Comparison of ENCODE assay signal across 9 cellular contexts in the genomic region with DNA sequence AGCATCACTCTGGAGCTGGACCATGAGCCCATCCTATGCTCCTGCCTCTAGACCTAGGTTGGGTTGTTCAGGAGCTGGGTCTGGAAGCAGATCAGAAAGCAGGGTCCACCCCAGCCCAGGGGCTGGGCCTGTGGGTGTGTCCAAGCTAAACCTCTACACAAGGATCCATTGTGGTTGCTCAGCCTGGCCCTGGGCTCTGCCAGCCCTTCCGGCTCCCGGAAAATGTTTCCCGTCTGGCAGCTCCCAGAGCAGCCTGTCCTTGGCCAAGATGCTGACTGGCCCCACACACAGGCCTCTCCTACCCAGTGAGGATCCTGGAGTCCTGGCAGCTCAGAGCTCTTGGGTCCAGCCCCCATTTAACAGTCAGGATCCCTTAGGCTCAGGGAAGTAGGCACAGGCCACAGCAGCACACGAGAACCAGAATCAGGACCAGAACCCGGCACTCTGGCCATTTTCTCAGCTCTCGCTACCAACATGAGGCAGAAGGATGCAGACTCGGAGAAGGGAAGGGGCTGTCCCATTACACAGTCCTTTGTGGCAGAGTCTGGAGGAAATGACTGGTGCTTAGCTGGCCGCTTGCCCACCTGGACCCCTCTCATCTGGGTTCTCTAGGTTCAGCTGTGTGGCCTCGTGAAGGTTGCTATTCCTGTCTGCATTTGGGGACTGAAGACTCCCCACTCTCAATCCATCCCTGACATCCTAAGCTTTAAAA. TPM values are rescaled to one million over a fixed set of nuclear protein-coding genes. Genes with fewer than 3 reads are reported as not detected.
DNase-seq lines count a peak whose midpoint lies in the region; ATAC-seq and TF ChIP-seq lines count a peak whose summit lies in the region.
"Had no signal": no experiment of that assay in that cellular context is flagged by ENCODE, and none has a peak within 500 bp of the region (broad histone marks: within the 10 kb centered on the region; RNA-seq: fewer than 3 reads in every experiment).

No MANE protein-coding gene starts in this region.

- CTCF ChIA-PET in activated B cell treated with CpG ODN at 0.5 μM for 24 hours (lab: Charles Lee): interaction anchor here (0.6 to 5.4 kb wide), 48 partner anchors 8 to 592 kb away, joined by 3 to 156 read pairs (median 6); a partner anchor contains a TSS

- no peaks in the 10 kb centered on the region for H3K36me3 Mint-ChIP-seq in activated B cell treated with CpG ODN at 0.5 μM for 24 hours (ENCODE audit: low read depth)

- H3K4me1 ChIP-seq in right atrium auricular region (peaks cover 0 to 59% of the 10 kb centered on the region in 2 donors), skeletal muscle satellite cell (ENCODE audit: control insufficient read depth, insufficient read depth, low read length) (peaks cover 15% of the 10 kb centered on the region)

- peak overlapping the region in 1 of 2 donors; percentile 12 for H3K4me3 ChIP-seq in right atrium auricular region
- H3K4me3 ChIP-seq in skeletal muscle satellite cell (ENCODE audit: low read length): peak overlapping the region; percentile 26

- H3K27ac ChIP-seq in right atrium auricular region: peak overlapping the region; percentile 86 to 91

- peak overlapping the region; percentile 22 for H3K9ac ChIP-seq in skeletal muscle satellite cell (ENCODE audit: low read depth, low read length)

- H3K4me3 Mint-ChIP-seq in activated B cell treated with CpG ODN at 0.5 μM for 24 hours: no peak overlapping the region
- H3K4me3 Mint-ChIP-seq: central memory CD8-positive, alpha-beta T cell had no signal

- peaks cover 45% of the 10 kb centered on the region for H3K4me1 Mint-ChIP-seq in activated B cell treated with CpG ODN at 0.5 μM for 24 hours

- H3K9me3 ChIP-seq in right atrium auricular region (no peaks in the 10 kb centered on the region), skeletal muscle satellite cell (replicated peaks; ENCODE audit: low read length) (no peaks in the 10 kb centered on the region)

- H3K27me3 Mint-ChIP-seq in activated B cell treated with CpG ODN at 0.5 μM for 24 hours: no peaks in the 10 kb centered on the region
- H3K27me3 Mint-ChIP-seq: central memory CD8-positive, alpha-beta T cell had no signal

- intact Hi-C loops in activated B cell treated with CpG ODN at 0.5 μM for 24 hours (cut with micrococcal nuclease): loop anchor here (1.0 to 5.0 kb wide), 8 partner anchors 35 to 495 kb away; a partner anchor contains a TSS

- POLR2A ChIA-PET in activated B cell treated with CpG ODN at 0.5 μM for 24 hours (lab: Charles Lee): interaction anchor here (0.6 to 5.3 kb wide), 19 partner anchors 12 to 362 kb away, joined by 3 to 145 read pairs (median 5); a partner anchor contains a TSS

- H3K27me3 ChIP-seq in right atrium auricular region (no peaks in the 10 kb centered on the region), skeletal muscle satellite cell (ENCODE audit: control insufficient read depth, insufficient read depth, low read length) (peaks cover 5% of the 10 kb centered on the region)

- no peaks in the 10 kb centered on the region for H3K9me3 Mint-ChIP-seq in activated B cell treated with CpG ODN at 0.5 μM for 24 hours
- H3K9me3 Mint-ChIP-seq: central memory CD8-positive, alpha-beta T cell had no signal

- peak; percentile 16 for ATAC-seq in GM18511 (IDR thresholded peaks at IDR 0.05; ENCODE audit: unreplicated experiment)
- no peak for ATAC-seq in activated B cell treated with CpG ODN at 0.5 μM for 24 hours (ENCODE audit: low read depth)
- ATAC-seq in HG02610 (IDR thresholded peaks at IDR 0.05; ENCODE audit: unreplicated experiment): no peak

- H3K4me2 ChIP-seq in skeletal muscle satellite cell (ENCODE audit: low read length): peak overlapping the region; percentile 61

- DNase-seq in activated B cell treated with CpG ODN at 0.5 μM for 24 hours: no peak
- peak; percentile 83 for DNase-seq in right atrium auricular region (ENCODE audit: low spot score)
- DNase-seq in NCI-H146 treated with DMSO at 0.1 percent for 48 hours (lab: John Stamatoyannopoulos, UW; ENCODE audit: unreplicated experiment): no peak
- DNase-seq in stimulated activated CD4-positive, alpha-beta T cell treated with anti-CD3 and anti-CD28 coated beads, Interleukin-4, amount 100 ng/mL, for 24 hours: no peak
- DNase-seq in NCI-H774 (lab: John Stamatoyannopoulos, UW): no peak

- peak overlapping the region; percentile 87 for H3K27ac Mint-ChIP-seq in activated B cell treated with CpG ODN at 0.5 μM for 24 hours

- TF ChIP-seq CTCF in activated B cell treated with CpG ODN at 0.5 μM for 24 hours (IDR thresholded peaks at IDR 0.05) (no peak), right atrium auricular region (IDR thresholded peaks at IDR 0.05) (no peak)

- H3K36me3 ChIP-seq in right atrium auricular region (no peaks in the 10 kb centered on the region), skeletal muscle satellite cell (ENCODE audit: insufficient read depth, low read length) (no peaks in the 10 kb centered on the region)

RNA-seq across cellular contexts. Expression of a gene that starts 35.4 kb away (rescaled TPM):
- total RNA-seq in activated B cell treated with CpG ODN at 0.5 μM for 24 hours (176 and 207 TPM in 2 replicates), right atrium auricular region (10 to 100 TPM; 23.9 to 24.0 TPM)
- 7.9 and 9.0 TPM in 2 replicates for total RNA-seq in skeletal muscle satellite cell (2012; rRNA removed)

RNA-seq across cellular contexts. Expression of a gene that starts 40.5 kb away (rescaled TPM):
- total RNA-seq in activated B cell treated with CpG ODN at 0.5 μM for 24 hours: 0.22 and 0.42 TPM in 2 replicates
- total RNA-seq in right atrium auricular region: 10 to 100 TPM in 1 of 2 donors, 1 to 10 TPM in 1; 9.5 to 14.7 TPM
- not detected in 2 replicates for total RNA-seq in skeletal muscle satellite cell (2012; rRNA removed)
